1 cellular context compared by ENCODE assay signal in the genomic region with DNA sequence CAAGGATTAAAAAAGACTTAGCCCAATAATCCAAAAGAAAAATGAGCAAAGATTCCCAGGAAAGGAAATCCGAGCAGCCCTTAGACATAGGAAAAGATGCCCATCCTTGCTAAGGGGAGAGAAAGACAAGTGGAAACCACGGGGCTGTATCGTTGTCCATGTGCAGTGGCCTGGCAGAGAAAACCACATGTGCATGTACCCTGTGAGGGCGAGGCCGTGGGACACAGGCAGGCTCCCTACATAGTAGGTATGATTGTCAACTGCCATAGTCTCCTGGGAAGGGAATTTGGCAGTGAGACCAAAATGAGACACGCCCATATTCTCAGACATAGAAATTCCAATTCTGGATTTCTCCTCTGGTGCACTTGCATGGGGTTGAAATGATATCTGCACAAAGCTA.
TF ChIP-seq lines count a peak whose summit lies in the region.

No MANE protein-coding gene starts in this region.

TF ChIP-seq in GM23338, 12 proteins besides CTCF, POLR2A, EP300 and RAD21 (continued from another document):
- TF ChIP-seq, protein P1, sequence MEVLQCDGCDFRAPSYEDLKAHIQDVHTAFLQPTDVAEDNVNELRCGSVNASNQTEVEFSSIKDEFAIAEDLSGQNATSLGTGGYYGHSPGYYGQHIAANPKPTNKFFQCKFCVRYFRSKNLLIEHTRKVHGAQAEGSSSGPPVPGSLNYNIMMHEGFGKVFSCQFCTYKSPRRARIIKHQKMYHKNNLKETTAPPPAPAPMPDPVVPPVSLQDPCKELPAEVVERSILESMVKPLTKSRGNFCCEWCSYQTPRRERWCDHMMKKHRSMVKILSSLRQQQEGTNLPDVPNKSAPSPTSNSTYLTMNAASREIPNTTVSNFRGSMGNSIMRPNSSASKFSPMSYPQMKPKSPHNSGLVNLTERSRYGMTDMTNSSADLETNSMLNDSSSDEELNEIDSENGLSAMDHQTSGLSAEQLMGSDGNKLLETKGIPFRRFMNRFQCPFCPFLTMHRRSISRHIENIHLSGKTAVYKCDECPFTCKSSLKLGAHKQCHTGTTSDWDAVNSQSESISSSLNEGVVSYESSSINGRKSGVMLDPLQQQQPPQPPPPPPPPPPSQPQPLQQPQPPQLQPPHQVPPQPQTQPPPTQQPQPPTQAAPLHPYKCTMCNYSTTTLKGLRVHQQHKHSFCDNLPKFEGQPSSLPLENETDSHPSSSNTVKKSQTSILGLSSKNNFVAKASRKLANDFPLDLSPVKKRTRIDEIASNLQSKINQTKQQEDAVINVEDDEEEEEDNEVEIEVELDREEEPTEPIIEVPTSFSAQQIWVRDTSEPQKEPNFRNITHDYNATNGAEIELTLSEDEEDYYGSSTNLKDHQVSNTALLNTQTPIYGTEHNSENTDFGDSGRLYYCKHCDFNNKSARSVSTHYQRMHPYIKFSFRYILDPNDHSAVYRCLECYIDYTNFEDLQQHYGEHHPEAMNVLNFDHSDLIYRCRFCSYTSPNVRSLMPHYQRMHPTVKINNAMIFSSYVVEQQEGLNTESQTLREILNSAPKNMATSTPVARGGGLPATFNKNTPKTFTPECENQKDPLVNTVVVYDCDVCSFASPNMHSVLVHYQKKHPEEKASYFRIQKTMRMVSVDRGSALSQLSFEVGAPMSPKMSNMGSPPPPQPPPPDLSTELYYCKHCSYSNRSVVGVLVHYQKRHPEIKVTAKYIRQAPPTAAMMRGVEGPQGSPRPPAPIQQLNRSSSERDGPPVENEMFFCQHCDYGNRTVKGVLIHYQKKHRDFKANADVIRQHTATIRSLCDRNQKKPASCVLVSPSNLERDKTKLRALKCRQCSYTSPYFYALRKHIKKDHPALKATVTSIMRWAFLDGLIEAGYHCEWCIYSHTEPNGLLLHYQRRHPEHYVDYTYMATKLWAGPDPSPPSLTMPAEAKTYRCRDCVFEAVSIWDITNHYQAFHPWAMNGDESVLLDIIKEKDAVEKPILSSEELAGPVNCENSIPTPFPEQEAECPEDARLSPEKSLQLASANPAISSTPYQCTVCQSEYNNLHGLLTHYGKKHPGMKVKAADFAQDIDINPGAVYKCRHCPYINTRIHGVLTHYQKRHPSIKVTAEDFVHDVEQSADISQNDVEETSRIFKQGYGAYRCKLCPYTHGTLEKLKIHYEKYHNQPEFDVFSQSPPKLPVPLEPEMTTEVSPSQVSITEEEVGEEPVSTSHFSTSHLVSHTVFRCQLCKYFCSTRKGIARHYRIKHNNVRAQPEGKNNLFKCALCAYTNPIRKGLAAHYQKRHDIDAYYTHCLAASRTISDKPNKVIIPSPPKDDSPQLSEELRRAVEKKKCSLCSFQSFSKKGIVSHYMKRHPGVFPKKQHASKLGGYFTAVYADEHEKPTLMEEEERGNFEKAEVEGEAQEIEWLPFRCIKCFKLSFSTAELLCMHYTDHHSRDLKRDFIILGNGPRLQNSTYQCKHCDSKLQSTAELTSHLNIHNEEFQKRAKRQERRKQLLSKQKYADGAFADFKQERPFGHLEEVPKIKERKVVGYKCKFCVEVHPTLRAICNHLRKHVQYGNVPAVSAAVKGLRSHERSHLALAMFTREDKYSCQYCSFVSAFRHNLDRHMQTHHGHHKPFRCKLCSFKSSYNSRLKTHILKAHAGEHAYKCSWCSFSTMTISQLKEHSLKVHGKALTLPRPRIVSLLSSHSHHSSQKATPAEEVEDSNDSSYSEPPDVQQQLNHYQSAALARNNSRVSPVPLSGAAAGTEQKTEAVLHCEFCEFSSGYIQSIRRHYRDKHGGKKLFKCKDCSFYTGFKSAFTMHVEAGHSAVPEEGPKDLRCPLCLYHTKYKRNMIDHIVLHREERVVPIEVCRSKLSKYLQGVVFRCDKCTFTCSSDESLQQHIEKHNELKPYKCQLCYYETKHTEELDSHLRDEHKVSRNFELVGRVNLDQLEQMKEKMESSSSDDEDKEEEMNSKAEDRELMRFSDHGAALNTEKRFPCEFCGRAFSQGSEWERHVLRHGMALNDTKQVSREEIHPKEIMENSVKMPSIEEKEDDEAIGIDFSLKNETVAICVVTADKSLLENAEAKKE (CRISPR knock-in tag; IDR thresholded peaks at IDR 0.05) = no peak
